ENCODE assay signal across 14 cellular contexts in genomic region chr22:45538284-45538683, GRCh38. TPM values are rescaled to one million over a fixed set of nuclear protein-coding genes. Genes with fewer than 3 reads are reported as not detected.
DNase-seq lines count a peak whose midpoint lies in the region; ATAC-seq, FAIRE-seq and TF ChIP-seq lines count a peak whose summit lies in the region.
"Had no signal": no experiment of that assay in that cellular context is flagged by ENCODE, and none has a peak within 500 bp of the region (broad histone marks: within the 10 kb centered on the region; RNA-seq: fewer than 3 reads in every experiment).

No MANE protein-coding gene starts in this region.

- H3K4me2 ChIP-seq in K562 (ENCODE audit: insufficient read depth, low read length): no peak overlapping the region

- CTCF ChIA-PET in K562 (lab: Yijun Ruan, JAX; ENCODE audit: low intra/inter-chr PET ratio): interaction anchor here (0.6 kb wide), 1 partner anchor 15 kb away, joined by 3 read pairs; no protein-coding TSS in a partner anchor

- H3K4me3 Mint-ChIP-seq in activated T-helper 2 cell treated with anti-CD3 and anti-CD28 coated beads, Interferon-gamma antibody, Interleukin-2, Interleukin-4, amounts not matched to agents 10 μg/mL and 5 μg/mL and 100 μg/mL, durations not matched to agents 14 hours and 24 hours and 36 hours (ENCODE audit: low read depth): no peak overlapping the region
- H3K4me3 Mint-ChIP-seq: immature natural killer cell; nephron progenitor cell; stimulated activated memory B cell treated with anti-CD40 and anti-IgM and Interleukin-4, amounts not matched to agents 10 μg/mL and 1 μg/mL and 100 μg/mL, for 72 hours had no signal

- in situ Hi-C loops in K562 (cut with MboI): no loop called here

- H3K27ac Mint-ChIP-seq in activated T-helper 2 cell treated with anti-CD3 and anti-CD28 coated beads, Interferon-gamma antibody, Interleukin-2, Interleukin-4, amounts not matched to agents 10 μg/mL and 5 μg/mL and 100 μg/mL, durations not matched to agents 14 hours and 24 hours and 36 hours: no peak overlapping the region
- H3K27ac Mint-ChIP-seq: nephron progenitor cell; stimulated activated memory B cell treated with anti-CD40 and anti-IgM and Interleukin-4, amounts not matched to agents 10 μg/mL and 1 μg/mL and 100 μg/mL, for 72 hours had no signal

- H2AFZ ChIP-seq in K562 (ENCODE audit: low read depth, low read length): no peak overlapping the region

- no peaks in the 10 kb centered on the region for H3K9me1 ChIP-seq in K562 (ENCODE audit: control insufficient read depth, insufficient read depth, low read length)

- no peaks in the 10 kb centered on the region for H3K9me3 Mint-ChIP-seq in activated T-helper 2 cell treated with anti-CD3 and anti-CD28 coated beads, Interferon-gamma antibody, Interleukin-2, Interleukin-4, amounts not matched to agents 10 μg/mL and 5 μg/mL and 100 μg/mL, durations not matched to agents 14 hours and 24 hours and 36 hours
- H3K9me3 Mint-ChIP-seq: immature natural killer cell; nephron progenitor cell; stimulated activated memory B cell treated with anti-CD40 and anti-IgM and Interleukin-4, amounts not matched to agents 10 μg/mL and 1 μg/mL and 100 μg/mL, for 72 hours had no signal

- BruUV-seq in K562 (replicated peaks; lab: Mats Ljungman, UMichigan): no TSS peak

- H3K9me3 ChIP-seq in K562 (replicated peaks; ENCODE audit: control insufficient read depth, insufficient read depth, low read depth, low read length) (no peaks in the 10 kb centered on the region), thymus (ENCODE audit: control insufficient read depth) (no peaks in the 10 kb centered on the region), Peyer's patch (no peaks in the 10 kb centered on the region), WERI-Rb-1 (ENCODE audit: severe bottlenecking) (no peaks in the 10 kb centered on the region)

- WGBS in K562 (ENCODE audit: insufficient coverage, low coverage, missing lambda C conversion rate): 8% methylated on average over 4 of the region's 4 CpGs
- WGBS in thymus: 90% methylated on average over 4 of the region's 4 CpGs

- no peak for TF ChIP-seq RAD21 in K562 (CRISPR knock-in tag; conservative IDR thresholded peaks at IDR 0.05 in 1 of 2, IDR thresholded peaks at IDR 0.05 in 1 of 2)

- H4K20me1 ChIP-seq in K562 (replicated peaks; ENCODE audit: control insufficient read depth, insufficient read depth, low read length): no peaks in the 10 kb centered on the region

- H3K4me1 ChIP-seq in K562 (replicated peaks in 1 of 2; ENCODE audit: control insufficient read depth in 2 of 2, insufficient read depth in 2 of 2, low read length in 2 of 2) (no peaks in the 10 kb centered on the region), thymus (ENCODE audit: control insufficient read depth, insufficient read depth, low read length) (no peaks in the 10 kb centered on the region), Peyer's patch (peaks cover 0 to 9% (median 0%) of the 10 kb centered on the region in 4 donors)

- TF ChIP-seq POLR2A in K562 (conservative IDR thresholded peaks at IDR 0.05) (no peak), Peyer's patch (IDR thresholded peaks at IDR 0.05) (no peak)

- intact Hi-C loops in K562 (cut with micrococcal nuclease): no loop called here
- intact Hi-C loops in activated T-helper 2 cell treated with anti-CD3 and anti-CD28 coated beads, Interferon-gamma antibody, Interleukin-2, Interleukin-4, amounts not matched to agents 10 μg/mL and 5 μg/mL and 100 μg/mL, durations not matched to agents 14 hours and 24 hours and 36 hours (cut with micrococcal nuclease): no loop called here

- H3K36me3 Mint-ChIP-seq in activated T-helper 2 cell treated with anti-CD3 and anti-CD28 coated beads, Interferon-gamma antibody, Interleukin-2, Interleukin-4, amounts not matched to agents 10 μg/mL and 5 μg/mL and 100 μg/mL, durations not matched to agents 14 hours and 24 hours and 36 hours (ENCODE audit: low read depth): no peaks in the 10 kb centered on the region
- H3K36me3 Mint-ChIP-seq: immature natural killer cell; stimulated activated memory B cell treated with anti-CD40 and anti-IgM and Interleukin-4, amounts not matched to agents 10 μg/mL and 1 μg/mL and 100 μg/mL, for 72 hours had no signal

- no peak overlapping the region for H3K4me3 ChIP-seq in K562
- no peak overlapping the region for H3K4me3 ChIP-seq in thymus (ENCODE audit: low read length)
- no peak overlapping the region for H3K4me3 ChIP-seq in Peyer's patch
- no peak overlapping the region for H3K4me3 ChIP-seq in WERI-Rb-1 (ENCODE audit: low read depth, low read length)

- DNase-seq in DMS153 treated with DMSO at 0.1 percent for 48 hours (lab: John Stamatoyannopoulos, UW; ENCODE audit: unreplicated experiment): peak; percentile 29
- no peak for DNase-seq in DMS153 (lab: John Stamatoyannopoulos, UW)
- no peak for DNase-seq in K562 (ENCODE audit: extremely low read depth in 1 of 4, low spot score in 3 of 4)
- DNase-seq in Peyer's patch: no peak
- DNase-seq in activated T-helper 2 cell treated with anti-CD3 and anti-CD28 coated beads, Interferon-gamma antibody, Interleukin-2, Interleukin-4, amounts not matched to agents 10 μg/mL and 5 μg/mL and 100 μg/mL, durations not matched to agents 14 hours and 24 hours and 36 hours (ENCODE audit: low spot score): no peak
- DNase-seq in WERI-Rb-1: no peak
- DNase-seq: 8988T, immature natural killer cell, KBM-7, NCI-H2227 treated with DMSO at 0.1 percent for 48 hours, nephron progenitor cell had no signal

- no peaks in the 10 kb centered on the region for H3K36me3 ChIP-seq in K562 (ENCODE audit: control insufficient read depth, insufficient read depth, low read length)
- no peaks in the 10 kb centered on the region for H3K36me3 ChIP-seq in thymus (ENCODE audit: control insufficient read depth, insufficient read depth)
- no peaks in the 10 kb centered on the region for H3K36me3 ChIP-seq in Peyer's patch
- H3K36me3 ChIP-seq in WERI-Rb-1: peaks cover 57% of the 10 kb centered on the region

- no peak for TF ChIP-seq EP300 in K562 (IDR thresholded peaks at IDR 0.05; ENCODE audit: low read length)

- no peaks in the 10 kb centered on the region for H3K27me3 Mint-ChIP-seq in activated T-helper 2 cell treated with anti-CD3 and anti-CD28 coated beads, Interferon-gamma antibody, Interleukin-2, Interleukin-4, amounts not matched to agents 10 μg/mL and 5 μg/mL and 100 μg/mL, durations not matched to agents 14 hours and 24 hours and 36 hours (ENCODE audit: low read depth)

- H3K79me2 ChIP-seq in K562 (ENCODE audit: control insufficient read depth, insufficient read depth, low read length): no peaks in the 10 kb centered on the region

- FAIRE-seq in K562 (lab: Jason Lieb, UNC): no peak

- no peak overlapping the region for H3K27ac ChIP-seq in K562 (ENCODE audit: extremely low read depth, low read depth, low read length)
- peak overlapping the region; percentile 84 for H3K27ac ChIP-seq in layer of hippocampus (ENCODE audit: low read depth, low read length)
- peak overlapping the region; percentile 80 for H3K27ac ChIP-seq in thymus (ENCODE audit: low read depth)
- peak overlapping the region in 2 of 4 donors; percentile 47 to 72 for H3K27ac ChIP-seq in Peyer's patch
- H3K27ac ChIP-seq in WERI-Rb-1: no peak overlapping the region

- no peak for ATAC-seq in K562
- ATAC-seq: stimulated activated memory B cell treated with anti-CD40 and anti-IgM and Interleukin-4, amounts not matched to agents 10 μg/mL and 1 μg/mL and 100 μg/mL, for 72 hours had no signal

- H3K27me3 ChIP-seq in K562 (ENCODE audit: control insufficient read depth in 2 of 2, insufficient read depth in 2 of 2, low read length in 2 of 2) (peaks cover 2 to 65% of the 10 kb centered on the region in 2 experiments; a peak in 3 of 5 replicates), layer of hippocampus (ENCODE audit: control insufficient read depth, insufficient read depth, low read length) (peaks cover 2% of the 10 kb centered on the region), thymus (ENCODE audit: control insufficient read depth, insufficient read depth) (no peaks in the 10 kb centered on the region), Peyer's patch (no peaks in the 10 kb centered on the region), WERI-Rb-1 (ENCODE audit: insufficient read depth, low read depth, severe bottlenecking) (no peaks in the 10 kb centered on the region)

- TF ChIP-seq CTCF in K562 (IDR thresholded peaks at IDR 0.05 in 2 of 3, conservative IDR thresholded peaks at IDR 0.05 in 1 of 3; ENCODE audit: insufficient read depth in 2 of 3, low read depth in 1 of 3, low read length in 3 of 3) (no peak), Peyer's patch (IDR thresholded peaks at IDR 0.05) (no peak), WERI-Rb-1 (IDR thresholded peaks at IDR 0.05; ENCODE audit: low read depth, low read length) (no peak)

- POLR2A ChIA-PET in K562 (lab: Yijun Ruan, JAX): no interaction called here

- H3K4me1 Mint-ChIP-seq in activated T-helper 2 cell treated with anti-CD3 and anti-CD28 coated beads, Interferon-gamma antibody, Interleukin-2, Interleukin-4, amounts not matched to agents 10 μg/mL and 5 μg/mL and 100 μg/mL, durations not matched to agents 14 hours and 24 hours and 36 hours (ENCODE audit: low read depth): no peaks in the 10 kb centered on the region
- H3K4me1 Mint-ChIP-seq: immature natural killer cell had no signal

- no peak overlapping the region for H3K9ac ChIP-seq in K562 (ENCODE audit: insufficient read depth in 1 of 2, low read depth in 2 of 2, low read length in 2 of 2)

RNA-seq across cellular contexts. Expression of gene FBLN1, which starts 35.6 kb away (rescaled TPM):
- total RNA-seq in K562 (2011; cell fraction: chromatin; rRNA removed; ENCODE audit: low replicate concordance): not detected in 2 replicates
- total RNA-seq in K562 (2011; cell fraction: nucleolus; rRNA removed): not detected in 2 replicates
- not detected in 2 replicates for total RNA-seq in K562 (2011; cell fraction: nucleoplasm; rRNA removed)
- total RNA-seq in K562 (2014; rRNA removed): not detected in 2 replicates
- not detected in 2 replicates for total RNA-seq in K562 (2014; rRNA removed; fragmentation: Illumina TruSeq; extraction: Trizol)
- total RNA-seq in K562 (2015; rRNA removed; fragmentation: Illumina TruSeq; extraction: Trizol): not detected in 2 replicates
- 0.56 and 0.66 TPM in 2 replicates for total RNA-seq in K562 (2021)
- not detected in 2 replicates for polyA plus RNA-seq in K562 (2011; rRNA removed)
- polyA plus RNA-seq in K562 (2011; cell fraction: cytosol; rRNA removed): 0.10 TPM in 1 of 2 replicates, not detected in the other
- polyA plus RNA-seq in K562 (2011; cell fraction: nucleus; rRNA removed): 0.33 TPM in 1 of 2 replicates, not detected in the other
- not detected in 2 replicates for polyA plus RNA-seq in K562 (2012)
- polyA plus RNA-seq in K562 (2014; fragmentation: Illumina TruSeq; extraction: Trizol): not detected in 2 replicates
- not detected for polyA plus RNA-seq in K562 (2014; fragmentation: Nextera tagmentation; extraction: Ambion mirVana)
- polyA plus RNA-seq in K562 (2014; rRNA removed): not detected in 2 replicates
- polyA minus RNA-seq in K562 (2011; rRNA and poly(A)+ RNA removed): not detected in 2 replicates
- 2.7 TPM in 1 of 2 replicates, not detected in the other for polyA minus RNA-seq in K562 (2011; cell fraction: cytosol; rRNA and poly(A)+ RNA removed)
- polyA minus RNA-seq in K562 (2011; cell fraction: nucleus; rRNA and poly(A)+ RNA removed): 0.13 TPM in 1 of 2 replicates, not detected in the other
- polyA plus RNA-seq in thymus: 36.3 TPM
- 100 to 1,000 TPM in 3 of 4 donors, 10 to 100 TPM in 1; 29.8 to 162 (median 136) TPM for total RNA-seq in Peyer's patch
- total RNA-seq in activated T-helper 2 cell treated with anti-CD3 and anti-CD28 coated beads, Interferon-gamma antibody, Interleukin-2, Interleukin-4, amounts not matched to agents 10 μg/mL and 5 μg/mL and 100 μg/mL, durations not matched to agents 14 hours and 24 hours and 36 hours: not detected in 2 replicates
- polyA plus RNA-seq: immature natural killer cell had no signal

Comparison
In these comparisons a context has a peak if more than half of its experiments do, and no peak if none do; other contexts are left out.
1. H3K27ac ChIP-seq: peak in layer of hippocampus (single experiment) and thymus (single experiment); none in K562 (single experiment) and WERI-Rb-1 (single experiment).
2. RNA of gene FBLN1, which starts 35.6 kb away (total RNA-seq): 29.8 to 162 TPM in Peyer's patch; not detected in activated T-helper 2 cell treated with anti-CD3 and anti-CD28 coated beads, Interferon-gamma antibody, Interleukin-2, Interleukin-4, amounts not matched to agents 10 μg/mL and 5 μg/mL and 100 μg/mL, durations not matched to agents 14 hours and 24 hours and 36 hours and 0.56 to 0.66 TPM in K562; every median in the first group is over 10 times any median in the second.